8 cellular contexts compared by ENCODE assay signal in genomic region chr3:46960081-46960701, GRCh38. TPM values are rescaled to one million over a fixed set of nuclear protein-coding genes. Genes with fewer than 3 reads are reported as not detected.
DNase-seq lines count a peak whose midpoint lies in the region; ATAC-seq, FAIRE-seq and TF ChIP-seq lines count a peak whose summit lies in the region.

No MANE protein-coding gene starts in this region.

- H3K9me3 ChIP-seq in lung (ENCODE audit: control insufficient read depth in 2 of 2, insufficient read depth in 1 of 2, low read length in 1 of 2) = no peaks in the 10 kb centered on the region

- H2AFZ ChIP-seq in ACC112 (ENCODE audit: low read length, unreplicated experiment) = no peak overlapping the region

- H3K27me3 ChIP-seq in ACC112 (ENCODE audit: insufficient read depth, low read length) = no peaks in the 10 kb centered on the region
- H3K27me3 ChIP-seq in HL-60 (ENCODE audit: insufficient read depth, poor library complexity, severe bottlenecking) = no peaks in the 10 kb centered on the region
- no peaks in the 10 kb centered on the region for H3K27me3 ChIP-seq in bronchial epithelial cell (ENCODE audit: control insufficient read depth, insufficient read depth, low read length)
- H3K27me3 ChIP-seq in lung (ENCODE audit: control insufficient read depth, insufficient read depth) = no peaks in the 10 kb centered on the region

- peaks cover 78% of the 10 kb centered on the region for H3K79me2 ChIP-seq in ACC112 (ENCODE audit: control insufficient read depth, insufficient read depth, low read length, unreplicated experiment)

- TF ChIP-seq CTCF in HL-60 (IDR thresholded peaks at IDR 0.05; ENCODE audit: insufficient read depth, low read length) (no peak), bronchial epithelial cell (IDR thresholded peaks at IDR 0.05; ENCODE audit: insufficient read depth, low read length, severe bottlenecking) (no peak), lung (IDR thresholded peaks at IDR 0.05; ENCODE audit: control extremely low read depth, extremely low read depth) (no peak)

- WGBS in lung, 2 donors = 38 to 62% methylated on average over 4 of the region's 4 CpGs

- peaks cover 17% of the 10 kb centered on the region for H3K4me1 ChIP-seq in ACC112 (ENCODE audit: control insufficient read depth, insufficient read depth, low read length, unreplicated experiment)
- peaks cover 33 to 41% of the 10 kb centered on the region in 2 donors for H3K4me1 ChIP-seq in lung (ENCODE audit: control insufficient read depth in 2 of 2, insufficient read depth in 2 of 2, low read length in 2 of 2)

- DNase-seq in HL-60 (ENCODE audit: low read depth in 1 of 2, low spot score in 1 of 2) (no peak), bronchial epithelial cell (ENCODE audit: low read depth) (peak; percentile 84), lung (ENCODE audit: low spot score) (no peak), superior temporal gyrus (ENCODE audit: extremely low spot score) (no peak), NCI-H524 treated with DMSO at 0.1 percent for 48 hours (lab: John Stamatoyannopoulos, UW) (no peak)

- no peak for ATAC-seq in lung (ENCODE audit: insufficient read depth, low FRiP score)
- ATAC-seq in GM18858 (IDR thresholded peaks at IDR 0.05; ENCODE audit: unreplicated experiment) = no peak
- no peak for ATAC-seq in GM18502 (IDR thresholded peaks at IDR 0.05; ENCODE audit: poor library complexity, unreplicated experiment)

- H3K36me3 ChIP-seq in ACC112 (ENCODE audit: insufficient read depth, low read length) = peaks cover 4% of the 10 kb centered on the region; the same call in 1 of the 2 replicates
- H3K36me3 ChIP-seq in bronchial epithelial cell (ENCODE audit: control insufficient read depth, insufficient read depth, low read length) = peaks cover 2% of the 10 kb centered on the region
- peaks cover 0 to 2% of the 10 kb centered on the region in 2 donors for H3K36me3 ChIP-seq in lung (ENCODE audit: control insufficient read depth in 2 of 2, insufficient read depth in 2 of 2, low read length in 2 of 2)

- peak overlapping the region; percentile 65 for H3K27ac ChIP-seq in ACC112 (ENCODE audit: low read depth, low read length)
- 0 out of 2 replicates have a peak overlapping the region, but pooled peaks have one; percentile 3 for H3K27ac ChIP-seq in HL-60 (replicated peaks)
- peak overlapping the region; percentile 76 to 87 for H3K27ac ChIP-seq in lung (ENCODE audit: low read depth in 1 of 2, low read length in 1 of 2)

- FAIRE-seq in bronchial epithelial cell (lab: Jason Lieb, UNC) = no peak

- H3K4me3 ChIP-seq in ACC112 (ENCODE audit: low read depth, low read length) (peak overlapping the region; percentile 12; the same call in 1 of the 2 replicates), HL-60 (replicated peaks; ENCODE audit: insufficient read depth, low read length) (no peak overlapping the region), bronchial epithelial cell (ENCODE audit: low read depth, low read length) (no peak overlapping the region), lung (no peak overlapping the region)

RNA-seq across cellular contexts. Expression of gene CCDC12, which starts 16.4 kb away (rescaled TPM):
- total RNA-seq in bronchial epithelial cell (39.2 and 41.9 TPM in 2 replicates), lung (10 to 100 TPM; 34.2 to 64.9 TPM)
- 100 to 1,000 TPM in 1 of 2 donors, 10 to 100 TPM in 1; 75.2 to 129 TPM for polyA plus RNA-seq in lung

RNA-seq across cellular contexts. Expression of gene NBEAL2, which starts 19.3 kb away (rescaled TPM):
- total RNA-seq in bronchial epithelial cell (20.0 and 35.5 TPM in 2 replicates), lung (100 to 1,000 TPM in 1 of 2 donors, 10 to 100 TPM in 1; 64.4 to 167 TPM)
- 100 to 1,000 TPM; 105 to 191 TPM for polyA plus RNA-seq in lung

Comparison
In these comparisons a context has a peak if more than half of its experiments do, and no peak if none do; other contexts are left out.
1. H3K27ac ChIP-seq: peak in every context shown above with its lines; median percentile 82 in lung; 65 in ACC112; 3 in HL-60.